In genomic region chr6:127518212-127518709, GRCh38 we compare ENCODE assay signal across 9 cellular contexts. TPM values are rescaled to one million over a fixed set of nuclear protein-coding genes. Genes with fewer than 3 reads are reported as not detected.
DNase-seq lines count a peak whose midpoint lies in the region; ATAC-seq and TF ChIP-seq lines count a peak whose summit lies in the region.
"Had no signal": no experiment of that assay in that cellular context is flagged by ENCODE, and none has a peak within 500 bp of the region (broad histone marks: within the 10 kb centered on the region; RNA-seq: fewer than 3 reads in every experiment).

No MANE protein-coding gene starts in this region.

- peak overlapping the region; percentile 23 for H3K9ac ChIP-seq in neural progenitor cell

- H3K27me3 ChIP-seq in neural progenitor cell: peaks cover 13% of the 10 kb centered on the region

- peaks cover 42% of the 10 kb centered on the region for H3K4me1 Mint-ChIP-seq in neural progenitor cell

- peaks cover 24% of the 10 kb centered on the region for H4K20me1 ChIP-seq in neural progenitor cell (ENCODE audit: low read depth)

- TF ChIP-seq CTCF in choroid plexus epithelial cell (conservative IDR thresholded peaks at IDR 0.05; ENCODE audit: low read depth, low read length) (no peak), neural progenitor cell (IDR thresholded peaks at IDR 0.05) (no peak)

- peaks cover 8% of the 10 kb centered on the region for H3K27me3 Mint-ChIP-seq in neural progenitor cell (ENCODE audit: insufficient read depth, low read depth)

- peaks cover 26% of the 10 kb centered on the region for H3K4me1 ChIP-seq in neural progenitor cell

- H3K79me2 ChIP-seq in neural progenitor cell (ENCODE audit: low read depth): peaks cover 15% of the 10 kb centered on the region

- no peaks in the 10 kb centered on the region for H3K9me3 Mint-ChIP-seq in neural progenitor cell

- H3K9me3 ChIP-seq in neural progenitor cell (ENCODE audit: low read depth): no peaks in the 10 kb centered on the region

- peaks cover 11% of the 10 kb centered on the region for H3K36me3 Mint-ChIP-seq in neural progenitor cell

- peak overlapping the region; percentile 96 for H3K4me3 Mint-ChIP-seq in neural progenitor cell

- H3K4me3 ChIP-seq in choroid plexus epithelial cell (ENCODE audit: low read depth, low read length) (peak overlapping the region; percentile 59), neural progenitor cell (peak overlapping the region; percentile 65)

- peaks cover 4% of the 10 kb centered on the region for H3K36me3 ChIP-seq in neural progenitor cell

- H3K27ac ChIP-seq in neural progenitor cell: no peak overlapping the region
- H3K27ac ChIP-seq: C4-2B had no signal

- DNase-seq in NCI-H187 (lab: John Stamatoyannopoulos, UW) (peak; percentile 19 to 25), NCI-H187 treated with DMSO at 0.1 percent for 48 hours (lab: John Stamatoyannopoulos, UW) (no peak), NCI-H2227 (lab: John Stamatoyannopoulos, UW; ENCODE audit: unreplicated experiment) (peak; percentile 43), choroid plexus epithelial cell (ENCODE audit: low read depth) (no peak), neural progenitor cell (ENCODE audit: low spot score) (peak; percentile 57)
- no peak for DNase-seq in stimulated activated CD4-positive, alpha-beta T cell treated with anti-CD3 and anti-CD28 coated beads, Interleukin-2, amount 100 ng/mL, for 24 hours

- ATAC-seq in HG03565 (IDR thresholded peaks at IDR 0.05; ENCODE audit: unreplicated experiment) (no peak), GM19452 (IDR thresholded peaks at IDR 0.05; ENCODE audit: unreplicated experiment) (no peak)

- peak overlapping the region; percentile 97 for H2AFZ ChIP-seq in neural progenitor cell (replicated peaks)

- peaks cover 56% of the 10 kb centered on the region for H3F3A ChIP-seq in neural progenitor cell (ENCODE audit: low read depth)

- peak overlapping the region; percentile 94 for H3K4me2 ChIP-seq in neural progenitor cell

- peak overlapping the region; percentile 98 for H3K27ac Mint-ChIP-seq in neural progenitor cell

RNA-seq across cellular contexts. Expression of gene C6orf58, which starts 58.7 kb away (rescaled TPM):
- total RNA-seq in neural progenitor cell (ENCODE audit: low replicate concordance): not detected in 2 replicates

RNA-seq across cellular contexts. Expression of gene KIAA0408, which starts 59.1 kb away (rescaled TPM):
- total RNA-seq in neural progenitor cell (ENCODE audit: low replicate concordance): 2.2 and 9.7 TPM in 2 replicates

Comparison
In these comparisons a context has a peak if more than half of its experiments do, and no peak if none do; other contexts are left out.
1. DNase-seq: peak in NCI-H187 (2 of 2), NCI-H2227 (single experiment) and neural progenitor cell (single experiment); none in NCI-H187 treated with DMSO at 0.1 percent for 48 hours (single experiment), choroid plexus epithelial cell (single experiment) and stimulated activated CD4-positive, alpha-beta T cell treated with anti-CD3 and anti-CD28 coated beads, Interleukin-2, amount 100 ng/mL, for 24 hours (0 of 2).